Comparison of ENCODE assay signal across 16 cellular contexts in genomic region chr22:38111941-38112355, GRCh38. TPM values are rescaled to one million over a fixed set of nuclear protein-coding genes. Genes with fewer than 3 reads are reported as not detected.
"Had no signal": no experiment of that assay in that cellular context is flagged by ENCODE, and none has a peak within 500 bp of the region (broad histone marks: within the 10 kb centered on the region; RNA-seq: fewer than 3 reads in every experiment).

No MANE protein-coding gene starts in this region.

- H3K36me3 ChIP-seq: thoracic aorta had no signal

- H3K9me3 ChIP-seq: esophagus muscularis mucosa, psoas muscle, thoracic aorta had no signal

- ATAC-seq: naive thymus-derived CD8-positive, alpha-beta T cell; psoas muscle had no signal

- DNase-seq: activated CD4-positive, alpha-beta T cell treated with anti-CD3 and anti-CD28 coated beads, Interleukin-2, amount 50 U/mL, for 4 hours; activated CD4-positive, CD25-positive, alpha-beta regulatory T cell treated with anti-CD3 and anti-CD28 coated beads, Interleukin-2, amount 50 U/mL, for 72 hours; activated gamma-delta T cell; activated T-cell treated with anti-CD3 and anti-CD28 coated beads, Interleukin-2, amount 50 U/mL, for 1 hour; amygdala; dermis blood vessel endothelial cell; naive thymus-derived CD8-positive, alpha-beta T cell; psoas muscle; stimulated activated CD4-positive, alpha-beta T cell treated with anti-CD3 and anti-CD28 coated beads, Interleukin-4, amount 100 ng/mL, for 1 hour; stimulated activated CD8-positive, alpha-beta memory T cell treated with anti-CD3 and anti-CD28 coated beads, Interleukin-4, amount 100 ng/mL, for 48 hours had no signal

- H3K4me3 ChIP-seq: esophagus muscularis mucosa, psoas muscle, thoracic aorta had no signal

- H3K4me1 ChIP-seq: psoas muscle had no signal

- FAIRE-seq: endometrium, urothelium cell line had no signal

- H3K27me3 ChIP-seq: esophagus muscularis mucosa had no signal

- H3K27ac ChIP-seq: esophagus muscularis mucosa, psoas muscle, thoracic aorta had no signal

RNA-seq across cellular contexts. Expression of gene BAIAP2L2, which starts 1.5 kb away (rescaled TPM):
- total RNA-seq: dermis blood vessel endothelial cell had no signal
- polyA plus RNA-seq: naive thymus-derived CD8-positive, alpha-beta T cell had no signal

RNA-seq across cellular contexts. Expression of gene SLC16A8, which starts 28.0 kb away (rescaled TPM):
- total RNA-seq: dermis blood vessel endothelial cell; fibroblast of villous mesenchyme; naive thymus-derived CD8-positive, alpha-beta T cell; T-helper 2 cell treated with Interferon-gamma antibody and Interleukin-4, amounts not matched to agents 100 ng/mL and 5 ng/mL, for 36 hours had no signal
- polyA plus RNA-seq: naive thymus-derived CD8-positive, alpha-beta T cell had no signal
